In the genomic region with DNA sequence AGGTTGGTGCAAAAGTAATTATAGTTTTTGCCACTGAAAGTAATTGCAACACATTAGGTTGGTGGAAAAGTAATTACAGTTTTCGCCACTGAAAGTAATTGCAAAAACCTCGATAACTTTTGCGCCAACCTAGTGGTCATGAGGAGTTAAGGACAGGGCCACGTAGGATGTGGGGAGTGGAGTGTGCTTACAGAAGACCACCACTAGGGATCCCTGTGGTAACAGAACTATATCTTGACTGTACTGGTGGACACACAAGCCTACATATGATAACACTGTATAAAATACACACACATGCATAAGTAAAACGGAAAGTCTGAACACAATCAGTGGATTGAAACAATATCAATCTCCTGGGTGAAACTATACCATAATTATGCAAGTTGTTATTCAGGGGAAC, we compare ENCODE assay signal across 1 cellular context.
TF ChIP-seq lines count a peak whose summit lies in the region.

No MANE protein-coding gene starts in this region.

TF ChIP-seq in K562, 482 proteins besides CTCF, POLR2A, EP300 and RAD21:
- TF ChIP-seq CREM (IDR thresholded peaks at IDR 0.05; ENCODE audit: low read depth) (peak; percentile 55), CEBPB (tag; IDR thresholded peaks at IDR 0.05) (peak; percentile 34; the same call in 1 of the 2 replicates), SMC3 (conservative IDR thresholded peaks at IDR 0.05; ENCODE audit: insufficient read depth, low read depth, low read length) (0 out of 2 replicates have a peak, but pooled peaks have one; percentile 13), ATF1 (CRISPR knock-in tag; IDR thresholded peaks at IDR 0.05) (no peak), ATF1 (tag; IDR thresholded peaks at IDR 0.05) (0 out of 2 replicates have a peak, but pooled peaks have one; percentile 17), CREB1 (IDR thresholded peaks at IDR 0.05) (0 out of 2 replicates have a peak, but pooled peaks have one; percentile 23), CREB1 (CRISPR knock-in tag; IDR thresholded peaks at IDR 0.05) (no peak), TAF9B (IDR thresholded peaks at IDR 0.05; ENCODE audit: partially characterized antibody) (no peak)
